ENCODE assay signal across 16 cellular contexts in genomic region chr21:38376235-38376634, GRCh38.
DNase-seq lines count a peak whose midpoint lies in the region; ATAC-seq and TF ChIP-seq lines count a peak whose summit lies in the region.
"Had no signal": no experiment of that assay in that cellular context is flagged by ENCODE, and none has a peak within 500 bp of the region (broad histone marks: within the 10 kb centered on the region; RNA-seq: fewer than 3 reads in every experiment).

No MANE protein-coding gene starts in this region.

- no peak overlapping the region for H3K9ac ChIP-seq in Karpas-422 (ENCODE audit: low read length)
- H3K9ac ChIP-seq: SK-N-SH had no signal

- ATAC-seq in lower lobe of right lung, result peak; percentile 61 to 83

- H3K36me3 ChIP-seq in lower lobe of right lung (no peaks in the 10 kb centered on the region), testis (ENCODE audit: low read depth, missing control alignments) (no peaks in the 10 kb centered on the region), Karpas-422 (ENCODE audit: insufficient read depth, low read length) (no peaks in the 10 kb centered on the region)

- no peaks in the 10 kb centered on the region for H3K9me2 ChIP-seq in Karpas-422 (replicated peaks; ENCODE audit: insufficient read depth, low read length)
- H3K9me2 ChIP-seq: SK-N-SH had no signal

- H3K36me3 Mint-ChIP-seq in activated naive CD4-positive, alpha-beta T cell treated with anti-CD3 and anti-CD28 coated beads for 36 hours (ENCODE audit: low read depth), result no peaks in the 10 kb centered on the region
- peaks cover 9% of the 10 kb centered on the region for H3K36me3 Mint-ChIP-seq in dendritic cell treated with granulocyte-macrophage colony-stimulating factor and Interleukin-4, amounts not matched to agents 40 ng/mL and 50 ng/mL, for 4 days (ENCODE audit: low read depth)
- H3K36me3 Mint-ChIP-seq: CD4-positive, alpha-beta memory T cell; type B pancreatic cell had no signal

- H4K20me1 ChIP-seq in Karpas-422 (ENCODE audit: insufficient read depth, low read depth, low read length), result no peaks in the 10 kb centered on the region

- peaks cover 10% of the 10 kb centered on the region for H3K27me3 Mint-ChIP-seq in activated naive CD4-positive, alpha-beta T cell treated with anti-CD3 and anti-CD28 coated beads for 36 hours (ENCODE audit: low read depth)
- no peaks in the 10 kb centered on the region for H3K27me3 Mint-ChIP-seq in dendritic cell treated with granulocyte-macrophage colony-stimulating factor and Interleukin-4, amounts not matched to agents 40 ng/mL and 50 ng/mL, for 4 days
- H3K27me3 Mint-ChIP-seq: type B pancreatic cell had no signal

- H3K4me1 Mint-ChIP-seq in activated naive CD4-positive, alpha-beta T cell treated with anti-CD3 and anti-CD28 coated beads for 36 hours (ENCODE audit: low read depth), result peaks cover 10% of the 10 kb centered on the region
- peaks cover 18% of the 10 kb centered on the region for H3K4me1 Mint-ChIP-seq in dendritic cell treated with granulocyte-macrophage colony-stimulating factor and Interleukin-4, amounts not matched to agents 40 ng/mL and 50 ng/mL, for 4 days (ENCODE audit: low read depth)

- no peak overlapping the region for H3K27ac Mint-ChIP-seq in activated naive CD4-positive, alpha-beta T cell treated with anti-CD3 and anti-CD28 coated beads for 36 hours
- peak overlapping the region; percentile 69 for H3K27ac Mint-ChIP-seq in dendritic cell treated with granulocyte-macrophage colony-stimulating factor and Interleukin-4, amounts not matched to agents 40 ng/mL and 50 ng/mL, for 4 days
- H3K27ac Mint-ChIP-seq: type B pancreatic cell had no signal

- no peak for TF ChIP-seq CTCF in lower lobe of right lung (IDR thresholded peaks at IDR 0.05)
- TF ChIP-seq CTCF in testis (IDR thresholded peaks at IDR 0.05), result no peak

- H3K4me3 ChIP-seq in lower lobe of right lung (peak overlapping the region; percentile 42), testis (peak overlapping the region; percentile 14 to 19), Karpas-422 (ENCODE audit: low read length) (no peak overlapping the region)

- no peak overlapping the region for H3K4me2 ChIP-seq in Karpas-422 (ENCODE audit: low read depth, low read length, poor library complexity, severe bottlenecking)
- H3K4me2 ChIP-seq: SK-N-SH had no signal

- intact Hi-C loops in activated naive CD4-positive, alpha-beta T cell treated with anti-CD3 and anti-CD28 coated beads for 36 hours (cut with micrococcal nuclease), result no loop called here
- intact Hi-C loops in dendritic cell treated with granulocyte-macrophage colony-stimulating factor and Interleukin-4, amounts not matched to agents 40 ng/mL and 50 ng/mL, for 4 days (cut with micrococcal nuclease), result no loop called here
- intact Hi-C loops in lower lobe of right lung (cut with DNase I), result no loop called here
- intact Hi-C loops in testis (cut with DNase I; ENCODE audit: low total_unique reads), result no loop called here

- 61 to 71% methylated on average over 11 of the region's 11 CpGs for WGBS in testis, 2 donors

- no peaks in the 10 kb centered on the region for H3K27me3 ChIP-seq in lower lobe of right lung (ENCODE audit: low read depth)
- no peaks in the 10 kb centered on the region for H3K27me3 ChIP-seq in testis
- no peaks in the 10 kb centered on the region for H3K27me3 ChIP-seq in Karpas-422 (ENCODE audit: low read length)

- peak; percentile 29 for DNase-seq in activated naive CD4-positive, alpha-beta T cell treated with anti-CD3 and anti-CD28 coated beads for 36 hours
- no peak for DNase-seq in activated naive CD4-positive, alpha-beta T cell treated with anti-CD3 and anti-CD28 coated beads, Interleukin-2, amount 50 U/mL, for 16 hours
- DNase-seq in lower lobe of right lung (peak; percentile 54), testis (peak; percentile 71), Karpas-422 (no peak), kidney glomerular epithelial cell (lab: John Stamatoyannopoulos, UW) (no peak), GDM1 (lab: John Stamatoyannopoulos, UW) (no peak)
- DNase-seq: anterior cingulate cortex; CD4-positive, alpha-beta memory T cell; foreskin melanocyte; mesenchymal stem cell; MV-4-11; NCI-H526 treated with DMSO at 0.1 percent for 48 hours; SK-N-SH had no signal

- H3K4me3 Mint-ChIP-seq in activated naive CD4-positive, alpha-beta T cell treated with anti-CD3 and anti-CD28 coated beads for 36 hours, result peak overlapping the region; percentile 5
- peak overlapping the region; percentile 61 for H3K4me3 Mint-ChIP-seq in dendritic cell treated with granulocyte-macrophage colony-stimulating factor and Interleukin-4, amounts not matched to agents 40 ng/mL and 50 ng/mL, for 4 days
- H3K4me3 Mint-ChIP-seq: CD4-positive, alpha-beta memory T cell; type B pancreatic cell had no signal

- H3K4me1 ChIP-seq in lower lobe of right lung, result peaks cover 21% of the 10 kb centered on the region
- no peaks in the 10 kb centered on the region for H3K4me1 ChIP-seq in testis
- no peaks in the 10 kb centered on the region for H3K4me1 ChIP-seq in Karpas-422 (ENCODE audit: low read length)

- no peaks in the 10 kb centered on the region for H3K9me3 Mint-ChIP-seq in activated naive CD4-positive, alpha-beta T cell treated with anti-CD3 and anti-CD28 coated beads for 36 hours
- H3K9me3 Mint-ChIP-seq in dendritic cell treated with granulocyte-macrophage colony-stimulating factor and Interleukin-4, amounts not matched to agents 40 ng/mL and 50 ng/mL, for 4 days, result peaks cover 13% of the 10 kb centered on the region

- H3K27ac ChIP-seq in lower lobe of right lung, result peak overlapping the region; percentile 57
- no peak overlapping the region for H3K27ac ChIP-seq in testis
- no peak overlapping the region for H3K27ac ChIP-seq in Karpas-422 (ENCODE audit: low read length)

- no peak overlapping the region for H2AFZ ChIP-seq in Karpas-422 (ENCODE audit: low read length)

- no peaks in the 10 kb centered on the region for H3K79me2 ChIP-seq in Karpas-422 (ENCODE audit: low read length)

- H3K9me3 ChIP-seq in lower lobe of right lung, result no peaks in the 10 kb centered on the region
- H3K9me3 ChIP-seq in testis, result no peaks in the 10 kb centered on the region
- H3K9me3 ChIP-seq in Karpas-422 (ENCODE audit: low read length), result no peaks in the 10 kb centered on the region
- H3K9me3 ChIP-seq: SK-N-SH had no signal

- CTCF ChIA-PET in activated naive CD4-positive, alpha-beta T cell treated with anti-CD3 and anti-CD28 coated beads for 36 hours (lab: Charles Lee), result no interaction called here

- TF ChIP-seq POLR2A in testis (IDR thresholded peaks at IDR 0.05), result no peak

Comparison
In these comparisons a context has a peak if more than half of its experiments do, and no peak if none do; other contexts are left out.
1. DNase-seq: peak in activated naive CD4-positive, alpha-beta T cell treated with anti-CD3 and anti-CD28 coated beads for 36 hours (single experiment), lower lobe of right lung (single experiment) and testis (single experiment); none in activated naive CD4-positive, alpha-beta T cell treated with anti-CD3 and anti-CD28 coated beads, Interleukin-2, amount 50 U/mL, for 16 hours (single experiment), Karpas-422 (single experiment), kidney glomerular epithelial cell (single experiment) and GDM1 (single experiment).